8 cellular contexts compared by ENCODE assay signal in the genomic region with DNA sequence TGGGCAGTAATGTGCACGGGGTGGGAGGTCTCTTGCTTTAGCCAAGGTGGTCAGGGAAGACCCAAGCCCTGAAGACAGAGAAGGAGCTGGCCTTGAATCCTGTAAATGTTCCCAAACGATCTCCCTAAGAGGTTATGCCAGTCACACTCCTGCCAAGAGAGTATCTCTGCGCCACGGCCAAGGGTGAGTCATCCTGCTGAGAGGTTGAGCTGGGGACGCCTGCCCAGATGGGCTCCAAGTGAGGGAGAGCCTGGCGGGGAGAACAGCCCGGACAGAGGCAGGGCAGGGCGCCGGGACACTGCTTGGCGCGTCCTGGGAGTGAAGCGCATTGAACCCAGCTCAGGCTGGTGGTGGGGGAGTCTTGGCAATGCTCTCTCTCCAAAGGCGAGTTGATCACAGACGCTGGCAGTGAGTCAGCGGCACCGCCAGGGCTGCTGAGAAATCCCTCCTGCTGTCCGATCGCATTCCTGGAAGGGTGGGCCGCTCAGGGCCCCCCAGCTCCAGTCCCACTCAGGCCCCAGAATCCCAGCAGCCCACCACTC. TPM values are rescaled to one million over a fixed set of nuclear protein-coding genes. Genes with fewer than 3 reads are reported as not detected.
DNase-seq lines count a peak whose midpoint lies in the region; ATAC-seq lines count a peak whose summit lies in the region.

No MANE protein-coding gene starts in this region.

- peak overlapping the region; percentile 43 for H3K27ac ChIP-seq in epithelial cell of prostate

- ATAC-seq in GM19452 (IDR thresholded peaks at IDR 0.05; ENCODE audit: unreplicated experiment) = no peak

- DNase-seq in EL = peak; percentile 97
- DNase-seq in NCI-H69 (lab: John Stamatoyannopoulos, UW) = peak; percentile 69
- DNase-seq in epithelial cell of prostate (ENCODE audit: low read depth, low spot score) = no peak
- peak; percentile 92 for DNase-seq in mesenteric fat pad (ENCODE audit: low spot score)
- no peak for DNase-seq in NCI-H1048 (lab: John Stamatoyannopoulos, UW)
- DNase-seq in GM19238 (ENCODE audit: insufficient read length, low spot score) = no peak
- no peak for DNase-seq in activated naive CD4-positive, alpha-beta T cell treated with anti-CD3 and anti-CD28 coated beads, Interleukin-2, amount 50 U/mL, for 16 hours

RNA-seq across cellular contexts. Expression of a gene that starts 16.4 kb away (rescaled TPM):
- 0.48 TPM for total RNA-seq in mesenteric fat pad

RNA-seq across cellular contexts. Expression of a gene that starts 38.1 kb away (rescaled TPM):
- total RNA-seq in mesenteric fat pad = not detected

RNA-seq across cellular contexts. Expression of a gene that starts 46.5 kb away (rescaled TPM):
- 0.71 TPM for total RNA-seq in mesenteric fat pad

RNA-seq across cellular contexts. Expression of a gene that starts 50.6 kb away (rescaled TPM):
- 876 TPM for total RNA-seq in mesenteric fat pad

RNA-seq across cellular contexts. Expression of a gene that starts 50.9 kb away (rescaled TPM):
- 14.0 TPM for total RNA-seq in mesenteric fat pad

Comparison
In these comparisons a context has a peak if more than half of its experiments do, and no peak if none do; other contexts are left out.
1. DNase-seq: peak in EL (single experiment), NCI-H69 (single experiment) and mesenteric fat pad (single experiment); none in epithelial cell of prostate (single experiment), NCI-H1048 (single experiment), GM19238 (single experiment) and activated naive CD4-positive, alpha-beta T cell treated with anti-CD3 and anti-CD28 coated beads, Interleukin-2, amount 50 U/mL, for 16 hours (single experiment).